ENCODE assay signal across 1 cellular context in the genomic region with DNA sequence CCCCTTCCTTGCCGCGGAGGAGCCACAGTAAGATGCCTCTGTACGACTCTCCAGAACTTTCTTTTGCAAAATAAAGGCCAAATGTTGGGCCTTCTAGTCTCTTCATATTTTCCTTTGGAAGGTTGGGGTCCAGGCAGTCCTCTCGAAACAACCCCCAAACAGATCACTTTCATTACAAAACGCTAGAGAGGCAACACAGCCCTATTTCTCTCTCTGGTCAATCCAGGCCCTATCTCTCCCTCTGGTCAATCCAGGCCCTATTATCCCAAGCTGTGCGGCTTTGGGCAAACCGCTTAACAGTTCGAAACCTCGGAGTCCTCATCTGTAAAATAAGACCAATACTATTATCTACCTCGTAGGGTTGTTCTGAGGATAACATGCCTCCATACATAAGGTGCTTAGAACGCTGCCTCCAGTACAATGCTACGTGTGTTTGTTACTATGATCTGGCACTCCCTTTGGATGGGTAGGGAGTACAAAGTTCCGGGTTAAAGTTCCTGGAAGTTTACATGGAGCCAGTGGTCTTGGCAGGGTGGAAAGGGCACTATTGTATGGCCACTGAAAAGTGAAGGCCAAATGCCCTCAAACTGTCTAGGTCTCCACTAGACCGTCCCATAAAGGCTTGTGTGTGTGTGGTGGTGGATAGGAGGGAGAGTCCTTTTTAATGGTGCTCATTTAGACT.
TF ChIP-seq lines count a peak whose summit lies in the region.

No MANE protein-coding gene starts in this region.

TF ChIP-seq in IMR-90, 13 proteins besides CTCF, POLR2A, EP300 and RAD21 (continued from another document):
- TF ChIP-seq MXI1 (IDR thresholded peaks at IDR 0.05; ENCODE audit: borderline replicate concordance, low read depth, low read length) (no peak), MAFK (IDR thresholded peaks at IDR 0.05; ENCODE audit: low read depth, low read length) (no peak), FOS (IDR thresholded peaks at IDR 0.05; ENCODE audit: low read depth, low read length) (no peak), BHLHE40 (IDR thresholded peaks at IDR 0.05; ENCODE audit: low read depth, low read length) (no peak), SMC3 (IDR thresholded peaks at IDR 0.05; ENCODE audit: low read depth, low read length) (no peak), MAZ (IDR thresholded peaks at IDR 0.05; ENCODE audit: borderline replicate concordance, low read depth, low read length) (no peak)
